ENCODE assay signal across 8 cellular contexts in genomic region chr1:145985502-145986439, GRCh38. TPM values are rescaled to one million over a fixed set of nuclear protein-coding genes. Genes with fewer than 3 reads are reported as not detected.
DNase-seq lines count a peak whose midpoint lies in the region; FAIRE-seq and TF ChIP-seq lines count a peak whose summit lies in the region.

No MANE protein-coding gene starts in this region.

- intact Hi-C loops in activated T-helper 2 cell treated with anti-CD3 and anti-CD28 coated beads, Interferon-gamma antibody, Interleukin-2, Interleukin-4, amounts not matched to agents 10 μg/mL and 5 μg/mL and 100 μg/mL, durations not matched to agents 14 hours and 24 hours and 36 hours (cut with micrococcal nuclease) = no loop called here
- intact Hi-C loops in left ventricle myocardium inferior (cut with micrococcal nuclease) = no loop called here

- H3K27ac Mint-ChIP-seq in activated T-helper 2 cell treated with anti-CD3 and anti-CD28 coated beads, Interferon-gamma antibody, Interleukin-2, Interleukin-4, amounts not matched to agents 10 μg/mL and 5 μg/mL and 100 μg/mL, durations not matched to agents 14 hours and 24 hours and 36 hours = peak overlapping the region; percentile 56

- DNase-seq in DMS79 (lab: John Stamatoyannopoulos, UW) (peak; percentile 47), NCI-H187 (lab: John Stamatoyannopoulos, UW) (peak; percentile 58 to 67), left ventricle myocardium inferior (peak; percentile 58), NCI-H1436 treated with DMSO at 0.1 percent for 48 hours (lab: John Stamatoyannopoulos, UW) (no peak), frontal cortex (ENCODE audit: low spot score in 2 of 2) (no peak)
- no peak for DNase-seq in activated T-helper 2 cell treated with anti-CD3 and anti-CD28 coated beads, Interferon-gamma antibody, Interleukin-2, Interleukin-4, amounts not matched to agents 10 μg/mL and 5 μg/mL and 100 μg/mL, durations not matched to agents 14 hours and 24 hours and 36 hours (ENCODE audit: low spot score)
- no peak for DNase-seq in activated CD8-positive, alpha-beta memory T cell treated with anti-CD3 and anti-CD28 coated beads, Interleukin-2, amount 50 U/mL, for 4 hours

- H3K36me3 Mint-ChIP-seq in activated T-helper 2 cell treated with anti-CD3 and anti-CD28 coated beads, Interferon-gamma antibody, Interleukin-2, Interleukin-4, amounts not matched to agents 10 μg/mL and 5 μg/mL and 100 μg/mL, durations not matched to agents 14 hours and 24 hours and 36 hours (ENCODE audit: low read depth) = peaks cover 1% of the 10 kb centered on the region

- no peak for TF ChIP-seq CTCF in left ventricle myocardium inferior (IDR thresholded peaks at IDR 0.05; ENCODE audit: borderline replicate concordance)

- H3K9me3 Mint-ChIP-seq in activated T-helper 2 cell treated with anti-CD3 and anti-CD28 coated beads, Interferon-gamma antibody, Interleukin-2, Interleukin-4, amounts not matched to agents 10 μg/mL and 5 μg/mL and 100 μg/mL, durations not matched to agents 14 hours and 24 hours and 36 hours = no peaks in the 10 kb centered on the region

- no peak for FAIRE-seq in frontal cortex (lab: Jason Lieb, UNC)

- no peaks in the 10 kb centered on the region for H3K27me3 ChIP-seq in left ventricle myocardium inferior (ENCODE audit: low read depth)

- peaks cover 57% of the 10 kb centered on the region for H3K4me1 Mint-ChIP-seq in activated T-helper 2 cell treated with anti-CD3 and anti-CD28 coated beads, Interferon-gamma antibody, Interleukin-2, Interleukin-4, amounts not matched to agents 10 μg/mL and 5 μg/mL and 100 μg/mL, durations not matched to agents 14 hours and 24 hours and 36 hours (ENCODE audit: low read depth)

- H3K4me3 ChIP-seq in left ventricle myocardium inferior (peak overlapping the region; percentile 57), skin epidermis (peak overlapping the region in 3 of 7 experiments; percentile 1 to 11 (median 6))

- peak overlapping the region; percentile 19 for H3K4me3 Mint-ChIP-seq in activated T-helper 2 cell treated with anti-CD3 and anti-CD28 coated beads, Interferon-gamma antibody, Interleukin-2, Interleukin-4, amounts not matched to agents 10 μg/mL and 5 μg/mL and 100 μg/mL, durations not matched to agents 14 hours and 24 hours and 36 hours (ENCODE audit: low read depth)

- H3K4me1 ChIP-seq in left ventricle myocardium inferior = peaks cover 83% of the 10 kb centered on the region

- H3K36me3 ChIP-seq in left ventricle myocardium inferior = no peaks in the 10 kb centered on the region

- peak overlapping the region; percentile 99 for H3K27ac ChIP-seq in left ventricle myocardium inferior (replicated peaks)
- peak overlapping the region in 20 of 21 experiments; percentile 52 to 95 (median 84) for H3K27ac ChIP-seq in skin epidermis

- H3K9me3 ChIP-seq in left ventricle myocardium inferior (replicated peaks) = no peaks in the 10 kb centered on the region

- H3K27me3 Mint-ChIP-seq in activated T-helper 2 cell treated with anti-CD3 and anti-CD28 coated beads, Interferon-gamma antibody, Interleukin-2, Interleukin-4, amounts not matched to agents 10 μg/mL and 5 μg/mL and 100 μg/mL, durations not matched to agents 14 hours and 24 hours and 36 hours (ENCODE audit: low read depth) = no peaks in the 10 kb centered on the region

RNA-seq across cellular contexts. Expression of gene TXNIP, which starts 10.6 kb away (rescaled TPM):
- 37.8 and 39.1 TPM in 2 replicates for total RNA-seq in activated T-helper 2 cell treated with anti-CD3 and anti-CD28 coated beads, Interferon-gamma antibody, Interleukin-2, Interleukin-4, amounts not matched to agents 10 μg/mL and 5 μg/mL and 100 μg/mL, durations not matched to agents 14 hours and 24 hours and 36 hours
- total RNA-seq in left ventricle myocardium inferior (753 TPM), frontal cortex (125 TPM)

RNA-seq across cellular contexts. Expression of gene POLR3GL, which starts 21.3 kb away (rescaled TPM):
- 13.2 and 14.7 TPM in 2 replicates for total RNA-seq in activated T-helper 2 cell treated with anti-CD3 and anti-CD28 coated beads, Interferon-gamma antibody, Interleukin-2, Interleukin-4, amounts not matched to agents 10 μg/mL and 5 μg/mL and 100 μg/mL, durations not matched to agents 14 hours and 24 hours and 36 hours
- total RNA-seq in left ventricle myocardium inferior (45.6 TPM), frontal cortex (14.7 TPM)

RNA-seq across cellular contexts. Expression of gene ANKRD34A, which starts 21.4 kb away (rescaled TPM):
- total RNA-seq in activated T-helper 2 cell treated with anti-CD3 and anti-CD28 coated beads, Interferon-gamma antibody, Interleukin-2, Interleukin-4, amounts not matched to agents 10 μg/mL and 5 μg/mL and 100 μg/mL, durations not matched to agents 14 hours and 24 hours and 36 hours = 4.1 TPM in 2 replicates
- total RNA-seq in left ventricle myocardium inferior (0.66 TPM), frontal cortex (1.6 TPM)

RNA-seq across cellular contexts. Expression of gene LIX1L, which starts 28.0 kb away (rescaled TPM):
- 38.1 and 39.4 TPM in 2 replicates for total RNA-seq in activated T-helper 2 cell treated with anti-CD3 and anti-CD28 coated beads, Interferon-gamma antibody, Interleukin-2, Interleukin-4, amounts not matched to agents 10 μg/mL and 5 μg/mL and 100 μg/mL, durations not matched to agents 14 hours and 24 hours and 36 hours
- 23.0 TPM for total RNA-seq in left ventricle myocardium inferior
- 17.1 TPM for total RNA-seq in frontal cortex

RNA-seq across cellular contexts. Expression of gene HJV, which starts 35.8 kb away (rescaled TPM):
- total RNA-seq in activated T-helper 2 cell treated with anti-CD3 and anti-CD28 coated beads, Interferon-gamma antibody, Interleukin-2, Interleukin-4, amounts not matched to agents 10 μg/mL and 5 μg/mL and 100 μg/mL, durations not matched to agents 14 hours and 24 hours and 36 hours = not detected in 2 replicates
- total RNA-seq in left ventricle myocardium inferior (90.3 TPM), frontal cortex (not detected)

Comparison
In these comparisons a context has a peak if more than half of its experiments do, and no peak if none do; other contexts are left out.
1. DNase-seq: peak in DMS79 (single experiment), NCI-H187 (2 of 2) and left ventricle myocardium inferior (single experiment); none in activated T-helper 2 cell treated with anti-CD3 and anti-CD28 coated beads, Interferon-gamma antibody, Interleukin-2, Interleukin-4, amounts not matched to agents 10 μg/mL and 5 μg/mL and 100 μg/mL, durations not matched to agents 14 hours and 24 hours and 36 hours (single experiment), NCI-H1436 treated with DMSO at 0.1 percent for 48 hours (single experiment), activated CD8-positive, alpha-beta memory T cell treated with anti-CD3 and anti-CD28 coated beads, Interleukin-2, amount 50 U/mL, for 4 hours (single experiment) and frontal cortex (0 of 2).